In the genomic region with DNA sequence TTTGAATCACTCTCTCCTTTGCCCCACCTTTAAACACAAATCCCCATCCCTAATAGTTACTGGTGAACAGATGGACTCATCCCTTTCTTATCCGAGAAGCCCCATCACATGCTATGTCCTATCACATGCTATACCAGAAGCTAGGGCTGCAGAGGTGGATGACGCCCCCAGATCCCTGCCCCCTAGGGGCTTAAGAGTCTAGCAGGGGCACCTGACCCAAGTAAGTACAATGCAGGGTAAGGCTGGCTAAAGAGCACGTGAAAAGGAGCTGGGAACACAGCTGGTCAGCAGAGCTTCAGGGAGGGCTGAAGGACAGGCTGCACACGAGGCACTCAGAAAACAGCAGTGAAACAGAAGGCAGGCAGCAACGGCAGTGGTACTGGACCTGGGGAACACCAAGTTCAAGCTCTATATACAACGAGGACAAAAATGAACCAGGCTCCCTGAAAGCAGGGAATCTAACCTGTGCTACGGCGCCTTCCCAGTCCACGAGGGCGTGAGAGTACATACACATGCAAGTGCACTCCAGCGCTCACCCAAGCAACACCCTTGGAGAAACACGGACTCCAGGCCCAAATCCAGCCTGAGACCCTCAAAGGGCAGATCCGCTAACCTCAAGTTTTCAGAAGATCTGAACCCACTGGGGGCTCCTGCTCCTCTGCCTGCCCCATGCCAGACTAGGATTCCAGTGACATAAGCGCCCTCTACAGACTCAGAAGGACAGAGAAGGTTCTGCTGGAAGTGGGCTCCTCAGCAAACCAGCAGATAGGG, we compare ENCODE assay signal across 1 cellular context.
A peak's percentile ranks its signal among the peaks of the same experiment; 100 is the strongest.
TF ChIP-seq lines count a peak whose summit lies in the region.

No MANE protein-coding gene starts in this region.

TF ChIP-seq in HepG2, 621 proteins besides CTCF, POLR2A, EP300 and RAD21:
- TF ChIP-seq, protein P1, sequence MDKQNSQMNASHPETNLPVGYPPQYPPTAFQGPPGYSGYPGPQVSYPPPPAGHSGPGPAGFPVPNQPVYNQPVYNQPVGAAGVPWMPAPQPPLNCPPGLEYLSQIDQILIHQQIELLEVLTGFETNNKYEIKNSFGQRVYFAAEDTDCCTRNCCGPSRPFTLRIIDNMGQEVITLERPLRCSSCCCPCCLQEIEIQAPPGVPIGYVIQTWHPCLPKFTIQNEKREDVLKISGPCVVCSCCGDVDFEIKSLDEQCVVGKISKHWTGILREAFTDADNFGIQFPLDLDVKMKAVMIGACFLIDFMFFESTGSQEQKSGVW (CRISPR knock-in tag; IDR thresholded peaks at IDR 0.05; ENCODE audit: borderline replicate concordance) = no peak
- 0 out of 2 replicates have a peak, but pooled peaks have one; percentile 5 for TF ChIP-seq ZNF598 (CRISPR knock-in tag; IDR thresholded peaks at IDR 0.05; ENCODE audit: borderline replicate concordance)
- 0 out of 2 replicates have a peak, but pooled peaks have one; percentile 34 for TF ChIP-seq ZNF501 (CRISPR knock-in tag; IDR thresholded peaks at IDR 0.05)
- no peak for TF ChIP-seq IKZF4 (CRISPR knock-in tag; IDR thresholded peaks at IDR 0.05; ENCODE audit: borderline replicate concordance, low read depth, not compliant biosample characterization)
- no peak for TF ChIP-seq ZBTB38 (CRISPR knock-in tag; IDR thresholded peaks at IDR 0.05)
- TF ChIP-seq SRSF9 (IDR thresholded peaks at IDR 0.05; ENCODE audit: borderline replicate concordance, insufficient read depth, low read depth, low read length, poor library complexity, severe bottlenecking) = no peak
- TF ChIP-seq PHF8 (CRISPR knock-in tag; IDR thresholded peaks at IDR 0.05) = no peak
- no peak for TF ChIP-seq HNRNPK (IDR thresholded peaks at IDR 0.05; ENCODE audit: low read depth, low read length, poor library complexity, severe bottlenecking)
- TF ChIP-seq, protein P2, sequence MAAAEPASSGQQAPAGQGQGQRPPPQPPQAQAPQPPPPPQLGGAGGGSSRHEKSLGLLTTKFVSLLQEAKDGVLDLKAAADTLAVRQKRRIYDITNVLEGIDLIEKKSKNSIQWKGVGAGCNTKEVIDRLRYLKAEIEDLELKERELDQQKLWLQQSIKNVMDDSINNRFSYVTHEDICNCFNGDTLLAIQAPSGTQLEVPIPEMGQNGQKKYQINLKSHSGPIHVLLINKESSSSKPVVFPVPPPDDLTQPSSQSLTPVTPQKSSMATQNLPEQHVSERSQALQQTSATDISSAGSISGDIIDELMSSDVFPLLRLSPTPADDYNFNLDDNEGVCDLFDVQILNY (CRISPR knock-in tag; conservative IDR thresholded peaks at IDR 0.05) = no peak
- TF ChIP-seq STAG1 (CRISPR knock-in tag; IDR thresholded peaks at IDR 0.05) = peak; percentile 56
- TF ChIP-seq, protein P3, sequence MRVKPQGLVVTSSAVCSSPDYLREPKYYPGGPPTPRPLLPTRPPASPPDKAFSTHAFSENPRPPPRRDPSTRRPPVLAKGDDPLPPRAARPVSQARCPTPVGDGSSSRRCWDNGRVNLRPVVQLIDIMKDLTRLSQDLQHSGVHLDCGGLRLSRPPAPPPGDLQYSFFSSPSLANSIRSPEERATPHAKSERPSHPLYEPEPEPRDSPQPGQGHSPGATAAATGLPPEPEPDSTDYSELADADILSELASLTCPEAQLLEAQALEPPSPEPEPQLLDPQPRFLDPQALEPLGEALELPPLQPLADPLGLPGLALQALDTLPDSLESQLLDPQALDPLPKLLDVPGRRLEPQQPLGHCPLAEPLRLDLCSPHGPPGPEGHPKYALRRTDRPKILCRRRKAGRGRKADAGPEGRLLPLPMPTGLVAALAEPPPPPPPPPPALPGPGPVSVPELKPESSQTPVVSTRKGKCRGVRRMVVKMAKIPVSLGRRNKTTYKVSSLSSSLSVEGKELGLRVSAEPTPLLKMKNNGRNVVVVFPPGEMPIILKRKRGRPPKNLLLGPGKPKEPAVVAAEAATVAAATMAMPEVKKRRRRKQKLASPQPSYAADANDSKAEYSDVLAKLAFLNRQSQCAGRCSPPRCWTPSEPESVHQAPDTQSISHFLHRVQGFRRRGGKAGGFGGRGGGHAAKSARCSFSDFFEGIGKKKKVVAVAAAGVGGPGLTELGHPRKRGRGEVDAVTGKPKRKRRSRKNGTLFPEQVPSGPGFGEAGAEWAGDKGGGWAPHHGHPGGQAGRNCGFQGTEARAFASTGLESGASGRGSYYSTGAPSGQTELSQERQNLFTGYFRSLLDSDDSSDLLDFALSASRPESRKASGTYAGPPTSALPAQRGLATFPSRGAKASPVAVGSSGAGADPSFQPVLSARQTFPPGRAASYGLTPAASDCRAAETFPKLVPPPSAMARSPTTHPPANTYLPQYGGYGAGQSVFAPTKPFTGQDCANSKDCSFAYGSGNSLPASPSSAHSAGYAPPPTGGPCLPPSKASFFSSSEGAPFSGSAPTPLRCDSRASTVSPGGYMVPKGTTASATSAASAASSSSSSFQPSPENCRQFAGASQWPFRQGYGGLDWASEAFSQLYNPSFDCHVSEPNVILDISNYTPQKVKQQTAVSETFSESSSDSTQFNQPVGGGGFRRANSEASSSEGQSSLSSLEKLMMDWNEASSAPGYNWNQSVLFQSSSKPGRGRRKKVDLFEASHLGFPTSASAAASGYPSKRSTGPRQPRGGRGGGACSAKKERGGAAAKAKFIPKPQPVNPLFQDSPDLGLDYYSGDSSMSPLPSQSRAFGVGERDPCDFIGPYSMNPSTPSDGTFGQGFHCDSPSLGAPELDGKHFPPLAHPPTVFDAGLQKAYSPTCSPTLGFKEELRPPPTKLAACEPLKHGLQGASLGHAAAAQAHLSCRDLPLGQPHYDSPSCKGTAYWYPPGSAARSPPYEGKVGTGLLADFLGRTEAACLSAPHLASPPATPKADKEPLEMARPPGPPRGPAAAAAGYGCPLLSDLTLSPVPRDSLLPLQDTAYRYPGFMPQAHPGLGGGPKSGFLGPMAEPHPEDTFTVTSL (CRISPR knock-in tag; IDR thresholded peaks at IDR 0.05; ENCODE audit: borderline replicate concordance) = no peak
- no peak for TF ChIP-seq KLF9 (CRISPR knock-in tag; IDR thresholded peaks at IDR 0.05; ENCODE audit: low read depth)
- no peak for TF ChIP-seq KDM1A (CRISPR knock-in tag; IDR thresholded peaks at IDR 0.05)
- no peak for TF ChIP-seq ZNF337 (CRISPR knock-in tag; IDR thresholded peaks at IDR 0.05; ENCODE audit: borderline replicate concordance, low read depth)
- TF ChIP-seq, protein P4, sequence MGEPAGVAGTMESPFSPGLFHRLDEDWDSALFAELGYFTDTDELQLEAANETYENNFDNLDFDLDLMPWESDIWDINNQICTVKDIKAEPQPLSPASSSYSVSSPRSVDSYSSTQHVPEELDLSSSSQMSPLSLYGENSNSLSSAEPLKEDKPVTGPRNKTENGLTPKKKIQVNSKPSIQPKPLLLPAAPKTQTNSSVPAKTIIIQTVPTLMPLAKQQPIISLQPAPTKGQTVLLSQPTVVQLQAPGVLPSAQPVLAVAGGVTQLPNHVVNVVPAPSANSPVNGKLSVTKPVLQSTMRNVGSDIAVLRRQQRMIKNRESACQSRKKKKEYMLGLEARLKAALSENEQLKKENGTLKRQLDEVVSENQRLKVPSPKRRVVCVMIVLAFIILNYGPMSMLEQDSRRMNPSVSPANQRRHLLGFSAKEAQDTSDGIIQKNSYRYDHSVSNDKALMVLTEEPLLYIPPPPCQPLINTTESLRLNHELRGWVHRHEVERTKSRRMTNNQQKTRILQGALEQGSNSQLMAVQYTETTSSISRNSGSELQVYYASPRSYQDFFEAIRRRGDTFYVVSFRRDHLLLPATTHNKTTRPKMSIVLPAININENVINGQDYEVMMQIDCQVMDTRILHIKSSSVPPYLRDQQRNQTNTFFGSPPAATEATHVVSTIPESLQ (CRISPR knock-in tag; conservative IDR thresholded peaks at IDR 0.05) = no peak
- TF ChIP-seq POLR2G (IDR thresholded peaks at IDR 0.05; ENCODE audit: low read depth, low read length) = peak; percentile 37; the same call in 1 of the 2 replicates
- no peak for TF ChIP-seq PRMT3 (CRISPR knock-in tag; IDR thresholded peaks at IDR 0.05; ENCODE audit: borderline replicate concordance, low read depth)
- TF ChIP-seq, protein P5, sequence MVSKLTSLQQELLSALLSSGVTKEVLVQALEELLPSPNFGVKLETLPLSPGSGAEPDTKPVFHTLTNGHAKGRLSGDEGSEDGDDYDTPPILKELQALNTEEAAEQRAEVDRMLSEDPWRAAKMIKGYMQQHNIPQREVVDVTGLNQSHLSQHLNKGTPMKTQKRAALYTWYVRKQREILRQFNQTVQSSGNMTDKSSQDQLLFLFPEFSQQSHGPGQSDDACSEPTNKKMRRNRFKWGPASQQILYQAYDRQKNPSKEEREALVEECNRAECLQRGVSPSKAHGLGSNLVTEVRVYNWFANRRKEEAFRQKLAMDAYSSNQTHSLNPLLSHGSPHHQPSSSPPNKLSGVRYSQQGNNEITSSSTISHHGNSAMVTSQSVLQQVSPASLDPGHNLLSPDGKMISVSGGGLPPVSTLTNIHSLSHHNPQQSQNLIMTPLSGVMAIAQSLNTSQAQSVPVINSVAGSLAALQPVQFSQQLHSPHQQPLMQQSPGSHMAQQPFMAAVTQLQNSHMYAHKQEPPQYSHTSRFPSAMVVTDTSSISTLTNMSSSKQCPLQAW (CRISPR knock-in tag; IDR thresholded peaks at IDR 0.05) = 0 out of 2 replicates have a peak, but pooled peaks have one; percentile 21
- TF ChIP-seq, protein P6, sequence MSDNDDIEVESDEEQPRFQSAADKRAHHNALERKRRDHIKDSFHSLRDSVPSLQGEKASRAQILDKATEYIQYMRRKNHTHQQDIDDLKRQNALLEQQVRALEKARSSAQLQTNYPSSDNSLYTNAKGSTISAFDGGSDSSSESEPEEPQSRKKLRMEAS (IDR thresholded peaks at IDR 0.05) = no peak
- TF ChIP-seq PAWR (CRISPR knock-in tag; IDR thresholded peaks at IDR 0.05; ENCODE audit: borderline replicate concordance) = no peak
- TF ChIP-seq PAF1 (CRISPR knock-in tag; IDR thresholded peaks at IDR 0.05) = peak; percentile 25; the same call in 1 of the 2 replicates
- TF ChIP-seq POLR2AphosphoS5 (IDR thresholded peaks at IDR 0.05; ENCODE audit: low read depth, low read length) = peak; percentile 36
- peak; percentile 49 for TF ChIP-seq RBM22 (optimal IDR thresholded peaks at IDR 0.05; ENCODE audit: low read length)
- TF ChIP-seq CCDC6 (CRISPR knock-in tag; IDR thresholded peaks at IDR 0.05) = no peak
- TF ChIP-seq, protein P7, sequence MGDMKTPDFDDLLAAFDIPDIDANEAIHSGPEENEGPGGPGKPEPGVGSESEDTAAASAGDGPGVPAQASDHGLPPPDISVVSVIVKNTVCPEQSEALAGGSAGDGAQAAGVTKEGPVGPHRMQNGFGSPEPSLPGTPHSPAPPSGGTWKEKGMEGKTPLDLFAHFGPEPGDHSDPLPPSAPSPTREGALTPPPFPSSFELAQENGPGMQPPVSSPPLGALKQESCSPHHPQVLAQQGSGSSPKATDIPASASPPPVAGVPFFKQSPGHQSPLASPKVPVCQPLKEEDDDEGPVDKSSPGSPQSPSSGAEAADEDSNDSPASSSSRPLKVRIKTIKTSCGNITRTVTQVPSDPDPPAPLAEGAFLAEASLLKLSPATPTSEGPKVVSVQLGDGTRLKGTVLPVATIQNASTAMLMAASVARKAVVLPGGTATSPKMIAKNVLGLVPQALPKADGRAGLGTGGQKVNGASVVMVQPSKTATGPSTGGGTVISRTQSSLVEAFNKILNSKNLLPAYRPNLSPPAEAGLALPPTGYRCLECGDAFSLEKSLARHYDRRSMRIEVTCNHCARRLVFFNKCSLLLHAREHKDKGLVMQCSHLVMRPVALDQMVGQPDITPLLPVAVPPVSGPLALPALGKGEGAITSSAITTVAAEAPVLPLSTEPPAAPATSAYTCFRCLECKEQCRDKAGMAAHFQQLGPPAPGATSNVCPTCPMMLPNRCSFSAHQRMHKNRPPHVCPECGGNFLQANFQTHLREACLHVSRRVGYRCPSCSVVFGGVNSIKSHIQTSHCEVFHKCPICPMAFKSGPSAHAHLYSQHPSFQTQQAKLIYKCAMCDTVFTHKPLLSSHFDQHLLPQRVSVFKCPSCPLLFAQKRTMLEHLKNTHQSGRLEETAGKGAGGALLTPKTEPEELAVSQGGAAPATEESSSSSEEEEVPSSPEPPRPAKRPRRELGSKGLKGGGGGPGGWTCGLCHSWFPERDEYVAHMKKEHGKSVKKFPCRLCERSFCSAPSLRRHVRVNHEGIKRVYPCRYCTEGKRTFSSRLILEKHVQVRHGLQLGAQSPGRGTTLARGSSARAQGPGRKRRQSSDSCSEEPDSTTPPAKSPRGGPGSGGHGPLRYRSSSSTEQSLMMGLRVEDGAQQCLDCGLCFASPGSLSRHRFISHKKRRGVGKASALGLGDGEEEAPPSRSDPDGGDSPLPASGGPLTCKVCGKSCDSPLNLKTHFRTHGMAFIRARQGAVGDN (CRISPR knock-in tag; IDR thresholded peaks at IDR 0.05) = peak; percentile 28
- no peak for TF ChIP-seq ZNF7 (CRISPR knock-in tag; IDR thresholded peaks at IDR 0.05)
- TF ChIP-seq ZNF607 (CRISPR knock-in tag; IDR thresholded peaks at IDR 0.05; ENCODE audit: borderline replicate concordance) = 0 out of 2 replicates have a peak, but pooled peaks have one; percentile 6
TF ChIP-seq in HepG2: peak in this region for 10.
